ENCODE assay signal across 1 cellular context in genomic region chr2:187580462-187581124, GRCh38.
TF ChIP-seq lines count a peak whose summit lies in the region.

No MANE protein-coding gene starts in this region.

TF ChIP-seq in K562, 482 proteins besides CTCF, POLR2A, EP300 and RAD21 (continued from another document):
- TF ChIP-seq YY1 (IDR thresholded peaks at IDR 0.05; ENCODE audit: borderline replicate concordance in 1 of 3, control insufficient read depth in 1 of 3, extremely low read depth in 1 of 3, insufficient read depth in 3 of 3, insufficient read length in 1 of 3, insufficient replicate concordance in 2 of 3, low read depth in 1 of 3, low read length in 2 of 3) (peak in 1 of 3 experiments; percentile 6), ATF3 (IDR thresholded peaks at IDR 0.05) (peak; percentile 83), ATF3 (CRISPR knock-in tag; conservative IDR thresholded peaks at IDR 0.05) (no peak), TEAD4 (IDR thresholded peaks at IDR 0.05; ENCODE audit: low read length) (peak; percentile 80), TEAD4 (CRISPR knock-in tag; IDR thresholded peaks at IDR 0.05; ENCODE audit: borderline replicate concordance) (no peak), MAFK (IDR thresholded peaks at IDR 0.05; ENCODE audit: low read length) (no peak), CBX3 (IDR thresholded peaks at IDR 0.05; ENCODE audit: borderline replicate concordance in 1 of 2, low read length in 2 of 2) (peak in 1 of 2 experiments; percentile 70; a peak in 1 of 3 replicates), ARID2 (IDR thresholded peaks at IDR 0.05) (peak; percentile 52; the same call in 1 of the 2 replicates), ARID3A (IDR thresholded peaks at IDR 0.05; ENCODE audit: borderline replicate concordance, low read depth, low read length) (peak; percentile 89), CC2D1A (IDR thresholded peaks at IDR 0.05) (peak; percentile 90), CBX1 (IDR thresholded peaks at IDR 0.05; ENCODE audit: low read depth) (no peak), JUN (IDR thresholded peaks at IDR 0.05; ENCODE audit: borderline replicate concordance, low read depth, low read length) (peak; percentile 71; the same call in 1 of the 2 replicates), JUN (CRISPR knock-in tag; IDR thresholded peaks at IDR 0.05; ENCODE audit: borderline replicate concordance) (no peak), SMC3 (conservative IDR thresholded peaks at IDR 0.05; ENCODE audit: insufficient read depth, low read depth, low read length) (peak; percentile 68), DEAF1 (CRISPR knock-in tag; IDR thresholded peaks at IDR 0.05) (peak; percentile 76), CHAMP1 (IDR thresholded peaks at IDR 0.05) (peak; percentile 99), AFF1 (IDR thresholded peaks at IDR 0.05; ENCODE audit: low read depth in 1 of 2, partially characterized antibody in 2 of 2) (no peak), JUND (IDR thresholded peaks at IDR 0.05; ENCODE audit: borderline replicate concordance, low read depth, low read length) (peak; percentile 90), JUND (tag; IDR thresholded peaks at IDR 0.05; ENCODE audit: borderline replicate concordance, low read depth, low read length) (peak; percentile 91; the same call in 2 of the 3 replicates), GATAD2B (IDR thresholded peaks at IDR 0.05; ENCODE audit: borderline replicate concordance) (peak; percentile 40; the same call in 1 of the 2 replicates), ZNF197 (CRISPR knock-in tag; IDR thresholded peaks at IDR 0.05; ENCODE audit: low read depth) (no peak)
